In genomic region chr7:39372383-39372782, GRCh38 we compare ENCODE assay signal across 29 cellular contexts.
"Had no signal": no experiment of that assay in that cellular context is flagged by ENCODE, and none has a peak within 500 bp of the region (broad histone marks: within the 10 kb centered on the region; RNA-seq: fewer than 3 reads in every experiment).

No MANE protein-coding gene starts in this region.

- H3K36me3 ChIP-seq: colonic mucosa, esophagus muscularis mucosa, esophagus squamous epithelium, gastrocnemius medialis, gastroesophageal sphincter, heart left ventricle, heart right ventricle had no signal

- FAIRE-seq: colon, endometrium, endothelial cell of umbilical vein, frontal cortex had no signal

- H3K9me3 ChIP-seq: colonic mucosa, esophagus squamous epithelium, gastrocnemius medialis had no signal

- H3K27me3 ChIP-seq: colonic mucosa, esophagus squamous epithelium, foreskin keratinocyte, gastrocnemius medialis, hepatocyte had no signal

- H3K4me3 ChIP-seq: colonic mucosa, coronary artery, dorsolateral prefrontal cortex, esophagus muscularis mucosa, esophagus squamous epithelium, gastrocnemius medialis, gastroesophageal sphincter, heart left ventricle, heart right ventricle, hepatocyte had no signal

- DNase-seq: colonic mucosa; cortex of kidney; dermis blood vessel endothelial cell; dorsolateral prefrontal cortex; effector CD4-positive, alpha-beta T cell; effector CD8-positive, alpha-beta T cell; effector memory CD4-positive, alpha-beta T cell; effector memory CD8-positive, alpha-beta T cell; endodermal cell; erythroblast; esophagus squamous epithelium; foreskin fibroblast; foreskin keratinocyte; foreskin melanocyte; gastrocnemius medialis; glutamatergic neuron; head of caudate nucleus; heart left ventricle; heart right ventricle had no signal

- H3K79me2 ChIP-seq: hepatocyte had no signal

- H3K4me1 ChIP-seq: colonic mucosa, esophagus muscularis mucosa, esophagus squamous epithelium, foreskin keratinocyte, gastrocnemius medialis, gastroesophageal sphincter, heart left ventricle, heart right ventricle had no signal

- H3K4me2 ChIP-seq: hepatocyte had no signal

- H3K27ac ChIP-seq: colonic mucosa, coronary artery, dorsolateral prefrontal cortex, epithelial cell of prostate, esophagus muscularis mucosa, esophagus squamous epithelium, foreskin keratinocyte, gastrocnemius medialis, gastroesophageal sphincter, heart left ventricle, heart right ventricle, hepatocyte had no signal

- ATAC-seq: effector memory CD8-positive, alpha-beta T cell; esophagus mucosa; foreskin keratinocyte; gastrocnemius medialis; gastroesophageal sphincter; heart left ventricle; heart right ventricle had no signal

- H2AFZ ChIP-seq: hepatocyte had no signal
